Comparison of ENCODE assay signal across 25 cellular contexts in the genomic region with DNA sequence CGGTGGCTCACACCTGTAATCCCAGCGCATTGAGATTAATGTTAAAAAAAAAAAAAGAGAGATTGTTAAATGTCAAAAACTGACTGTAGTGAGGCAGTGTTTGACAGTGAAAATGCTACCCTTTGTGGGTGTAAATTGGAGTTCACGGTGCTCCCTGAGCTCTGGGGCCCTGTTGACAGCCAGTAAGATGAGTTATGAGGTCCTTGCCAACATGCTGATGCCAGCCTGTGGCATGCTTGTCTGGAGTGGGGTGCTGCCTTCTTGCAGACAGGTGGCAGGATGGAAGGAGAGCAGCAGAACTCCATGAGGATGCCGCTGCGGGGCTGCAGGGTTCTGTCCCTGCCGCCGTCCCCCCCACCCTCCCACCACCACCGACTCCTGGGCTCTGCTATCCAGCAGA. TPM values are rescaled to one million over a fixed set of nuclear protein-coding genes. Genes with fewer than 3 reads are reported as not detected.
DNase-seq lines count a peak whose midpoint lies in the region; ATAC-seq and TF ChIP-seq lines count a peak whose summit lies in the region.
"Had no signal": no experiment of that assay in that cellular context is flagged by ENCODE, and none has a peak within 500 bp of the region (broad histone marks: within the 10 kb centered on the region; RNA-seq: fewer than 3 reads in every experiment).

No MANE protein-coding gene starts in this region.

- peaks cover 5 to 31% of the 10 kb centered on the region in 2 donors for H3K36me3 Mint-ChIP-seq in activated T-cell treated with anti-CD3 and anti-CD28 coated beads, Interleukin-2, amount 50 U/mL, for 72 hours (ENCODE audit: insufficient read depth in 2 of 2)
- peaks cover 77% of the 10 kb centered on the region for H3K36me3 Mint-ChIP-seq in activated B cell treated with CpG ODN at 0.5 μM for 24 hours (ENCODE audit: low read depth)
- peaks cover 100% of the 10 kb centered on the region for H3K36me3 Mint-ChIP-seq in stimulated activated effector memory CD8-positive, alpha-beta T cell treated with anti-CD3 and anti-CD28 coated beads, Interleukin-12 subunit alpha, Interleukin-12 subunit beta, amount 100 ng/mL, for 72 hours

- H3K4me1 Mint-ChIP-seq in activated T-cell treated with anti-CD3 and anti-CD28 coated beads, Interleukin-2, amount 50 U/mL, for 72 hours (ENCODE audit: low read depth) = peaks cover 75% of the 10 kb centered on the region
- peaks cover 54% of the 10 kb centered on the region for H3K4me1 Mint-ChIP-seq in activated B cell treated with CpG ODN at 0.5 μM for 24 hours
- H3K4me1 Mint-ChIP-seq in stimulated activated effector memory CD8-positive, alpha-beta T cell treated with anti-CD3 and anti-CD28 coated beads, Interleukin-12 subunit alpha, Interleukin-12 subunit beta, amount 100 ng/mL, for 72 hours = peaks cover 51% of the 10 kb centered on the region

- H3K9me3 Mint-ChIP-seq in activated T-cell treated with anti-CD3 and anti-CD28 coated beads, Interleukin-2, amount 50 U/mL, for 72 hours = no peaks in the 10 kb centered on the region
- H3K9me3 Mint-ChIP-seq in activated B cell treated with CpG ODN at 0.5 μM for 24 hours = no peaks in the 10 kb centered on the region
- no peaks in the 10 kb centered on the region for H3K9me3 Mint-ChIP-seq in stimulated activated effector memory CD8-positive, alpha-beta T cell treated with anti-CD3 and anti-CD28 coated beads, Interleukin-12 subunit alpha, Interleukin-12 subunit beta, amount 100 ng/mL, for 72 hours
- H3K9me3 Mint-ChIP-seq: activated CD4-positive, alpha-beta T cell treated with anti-CD3 and anti-CD28 coated beads, Interleukin-2, amount 10 ng/mL, durations not matched to agents 24 days and 14 days; nephron progenitor cell had no signal

- ATAC-seq in activated T-cell treated with anti-CD3 and anti-CD28 coated beads, Interleukin-2, amount 50 U/mL, for 72 hours (replicated peaks in 1 of 2) = no peak
- ATAC-seq in activated B cell treated with CpG ODN at 0.5 μM for 24 hours (ENCODE audit: low read depth) (no peak), GM18907 (IDR thresholded peaks at IDR 0.05; ENCODE audit: unreplicated experiment) (no peak)
- no peak for ATAC-seq in stimulated activated effector memory CD8-positive, alpha-beta T cell treated with anti-CD3 and anti-CD28 coated beads, Interleukin-12 subunit alpha, Interleukin-12 subunit beta, amount 100 ng/mL, for 72 hours
- ATAC-seq: body of pancreas had no signal

- no peak for DNase-seq in activated T-cell treated with anti-CD3 and anti-CD28 coated beads, Interleukin-2, amount 50 U/mL, for 72 hours
- no peak for DNase-seq in activated T-cell treated with anti-CD3 and anti-CD28 coated beads, Interleukin-2, amount 50 U/mL, for 48 hours
- no peak for DNase-seq in activated B cell treated with CpG ODN at 0.5 μM for 24 hours
- peak in 33 of 42 donors; percentile 15 to 85 (median 56) for DNase-seq in head of caudate nucleus
- DNase-seq in stimulated activated effector memory CD8-positive, alpha-beta T cell treated with anti-CD3 and anti-CD28 coated beads, Interleukin-12 subunit alpha, Interleukin-12 subunit beta, amount 100 ng/mL, for 72 hours (ENCODE audit: low spot score in 2 of 2) = no peak
- DNase-seq in OCI-LY7 (ENCODE audit: low spot score) = no peak
- DNase-seq in GM13977 (ENCODE audit: low spot score) = no peak
- DNase-seq: activated CD4-positive, alpha-beta T cell treated with anti-CD3 and anti-CD28 coated beads, Interleukin-2, amount 10 ng/mL, durations not matched to agents 24 days and 14 days; body of pancreas; HCEC 1CT; islet precursor cell; midbrain; NCI-H1436; NCI-H2081 treated with DMSO at 0.1 percent for 48 hours; NCI-H345; NCI-H774; nephron progenitor cell; retina; RPMI8226; T-helper 2 cell had no signal

- no peaks in the 10 kb centered on the region for H3K9me2 ChIP-seq in OCI-LY7 (ENCODE audit: insufficient read depth, low read length)

- no peak overlapping the region for H3K4me3 Mint-ChIP-seq in activated T-cell treated with anti-CD3 and anti-CD28 coated beads, Interleukin-2, amount 50 U/mL, for 72 hours
- H3K4me3 Mint-ChIP-seq in activated B cell treated with CpG ODN at 0.5 μM for 24 hours = no peak overlapping the region
- no peak overlapping the region for H3K4me3 Mint-ChIP-seq in stimulated activated effector memory CD8-positive, alpha-beta T cell treated with anti-CD3 and anti-CD28 coated beads, Interleukin-12 subunit alpha, Interleukin-12 subunit beta, amount 100 ng/mL, for 72 hours
- H3K4me3 Mint-ChIP-seq: activated CD4-positive, alpha-beta T cell treated with anti-CD3 and anti-CD28 coated beads, Interleukin-2, amount 10 ng/mL, durations not matched to agents 24 days and 14 days; nephron progenitor cell had no signal

- H3K79me2 ChIP-seq in OCI-LY7 (ENCODE audit: insufficient read depth, low read depth, low read length) = peaks cover 69% of the 10 kb centered on the region

- H3K36me3 ChIP-seq in OCI-LY7 (ENCODE audit: insufficient read depth, low read length) = peaks cover 85% of the 10 kb centered on the region

- peak overlapping the region; percentile 58 for H3K27ac Mint-ChIP-seq in activated T-cell treated with anti-CD3 and anti-CD28 coated beads, Interleukin-2, amount 50 U/mL, for 72 hours
- peak overlapping the region; percentile 73 for H3K27ac Mint-ChIP-seq in activated B cell treated with CpG ODN at 0.5 μM for 24 hours
- peak overlapping the region; percentile 78 for H3K27ac Mint-ChIP-seq in stimulated activated effector memory CD8-positive, alpha-beta T cell treated with anti-CD3 and anti-CD28 coated beads, Interleukin-12 subunit alpha, Interleukin-12 subunit beta, amount 100 ng/mL, for 72 hours
- H3K27ac Mint-ChIP-seq: activated CD4-positive, alpha-beta T cell treated with anti-CD3 and anti-CD28 coated beads, Interleukin-2, amount 10 ng/mL, durations not matched to agents 24 days and 14 days had no signal

- no peaks in the 10 kb centered on the region for H3K9me3 ChIP-seq in OCI-LY7 (ENCODE audit: low read length)
- H3K9me3 ChIP-seq: body of pancreas, tibial nerve had no signal

- in situ Hi-C loops in GM13977 (cut with MboI; ENCODE audit: low pct_unique_long_range_greater_than_20kb, low sequenced_read_pairs, unreplicated experiment) = no loop called here

- no peaks in the 10 kb centered on the region for H3K27me3 Mint-ChIP-seq in activated T-cell treated with anti-CD3 and anti-CD28 coated beads, Interleukin-2, amount 50 U/mL, for 72 hours (ENCODE audit: low read depth)
- no peaks in the 10 kb centered on the region for H3K27me3 Mint-ChIP-seq in activated B cell treated with CpG ODN at 0.5 μM for 24 hours
- H3K27me3 Mint-ChIP-seq: activated CD4-positive, alpha-beta T cell treated with anti-CD3 and anti-CD28 coated beads, Interleukin-2, amount 10 ng/mL, durations not matched to agents 24 days and 14 days had no signal

- H3K4me1 ChIP-seq in OCI-LY7 (ENCODE audit: insufficient read depth, low read length, poor library complexity, severe bottlenecking) = peaks cover 40% of the 10 kb centered on the region

- intact Hi-C loops in activated B cell treated with CpG ODN at 0.5 μM for 24 hours (cut with micrococcal nuclease) (no loop called here), head of caudate nucleus (cut with DNase I) (no loop called here), OCI-LY7 (cut with micrococcal nuclease; ENCODE audit: unreplicated experiment) (no loop called here)

- no TSS peak for BruUV-seq in OCI-LY7 (replicated peaks; lab: Mats Ljungman, UMichigan)

- TF ChIP-seq CTCF in activated B cell treated with CpG ODN at 0.5 μM for 24 hours (IDR thresholded peaks at IDR 0.05) (no peak), OCI-LY7 (conservative IDR thresholded peaks at IDR 0.05; ENCODE audit: low read length) (no peak), GM13977 (IDR thresholded peaks at IDR 0.05; ENCODE audit: extremely low read depth, insufficient read depth, missing control alignments) (no peak)

- CTCF ChIA-PET in activated B cell treated with CpG ODN at 0.5 μM for 24 hours (lab: Charles Lee) = interaction anchor here (0.6 kb wide), 1 partner anchor 123 kb away, joined by 3 read pairs; no protein-coding TSS in a partner anchor
- CTCF ChIA-PET in OCI-LY7 (lab: Charles Lee; ENCODE audit: unreplicated experiment) = no interaction called here

- no peak overlapping the region for H3K27ac ChIP-seq in OCI-LY7 (ENCODE audit: low read depth, low read length, poor library complexity, severe bottlenecking)
- H3K27ac ChIP-seq: body of pancreas, epithelial cell of prostate, SK-N-MC, tibial nerve had no signal

- H3K4me3 ChIP-seq in OCI-LY7 (ENCODE audit: low read depth, low read length, poor library complexity, severe bottlenecking) = no peak overlapping the region
- H3K4me3 ChIP-seq: body of pancreas, SK-N-MC, tibial nerve had no signal

- POLR2A ChIA-PET in activated B cell treated with CpG ODN at 0.5 μM for 24 hours (lab: Charles Lee) (interaction anchor here (1.2 kb wide), 1 partner anchor 63 kb away, joined by 3 read pairs; the partner anchor contains the start of gene MARCHF2), OCI-LY7 (lab: Charles Lee) (no interaction called here)

- H4K20me1 ChIP-seq in OCI-LY7 (ENCODE audit: insufficient read depth, low read length) = 0 out of 2 replicates have a peak, but pooled peaks cover 5% of the 10 kb centered on the region

- no peak overlapping the region for H3K4me2 ChIP-seq in OCI-LY7 (ENCODE audit: low read length)

- H2AFZ ChIP-seq in OCI-LY7 (ENCODE audit: low read length) = no peak overlapping the region

RNA-seq across cellular contexts. Expression of gene PRAM1, which starts 25.9 kb away (rescaled TPM):
- total RNA-seq in activated T-cell treated with anti-CD3 and anti-CD28 coated beads, Interleukin-2, amount 50 U/mL, for 72 hours = 1 to 10 TPM; 1.3 to 1.9 TPM
- total RNA-seq in activated B cell treated with CpG ODN at 0.5 μM for 24 hours (0.29 and 0.49 TPM in 2 replicates), OCI-LY7 (2022) (3.1 TPM in 2 replicates)
- 0.08 and 0.28 TPM in 2 replicates for total RNA-seq in OCI-LY7 (2014; rRNA removed; shearing (Covaris generic))
- total RNA-seq: glomerular endothelial cell had no signal

RNA-seq across cellular contexts. Expression of gene HNRNPM, which starts 31.7 kb away (rescaled TPM):
- total RNA-seq in activated T-cell treated with anti-CD3 and anti-CD28 coated beads, Interleukin-2, amount 50 U/mL, for 72 hours = 100 to 1,000 TPM; 168 to 183 TPM
- total RNA-seq in activated B cell treated with CpG ODN at 0.5 μM for 24 hours (282 and 287 TPM in 2 replicates), OCI-LY7 (2022) (264 and 280 TPM in 2 replicates)
- 90.0 and 111 TPM in 2 replicates for total RNA-seq in OCI-LY7 (2014; rRNA removed; shearing (Covaris generic))

RNA-seq across cellular contexts. Expression of gene ZNF414, which starts 37.4 kb away (rescaled TPM):
- 10 to 100 TPM; 25.7 to 29.9 TPM for total RNA-seq in activated T-cell treated with anti-CD3 and anti-CD28 coated beads, Interleukin-2, amount 50 U/mL, for 72 hours
- 28.6 and 32.8 TPM in 2 replicates for total RNA-seq in activated B cell treated with CpG ODN at 0.5 μM for 24 hours
- 3.1 and 8.7 TPM in 2 replicates for total RNA-seq in OCI-LY7 (2014; rRNA removed; shearing (Covaris generic))
- 39.0 and 47.5 TPM in 2 replicates for total RNA-seq in OCI-LY7 (2022)

Comparison
In these comparisons a context has a peak if more than half of its experiments do, and no peak if none do; other contexts are left out.
1. DNase-seq: peak in head of caudate nucleus (33 of 42); none in activated T-cell treated with anti-CD3 and anti-CD28 coated beads, Interleukin-2, amount 50 U/mL, for 72 hours (0 of 2), activated T-cell treated with anti-CD3 and anti-CD28 coated beads, Interleukin-2, amount 50 U/mL, for 48 hours (0 of 2), activated B cell treated with CpG ODN at 0.5 μM for 24 hours (single experiment), stimulated activated effector memory CD8-positive, alpha-beta T cell treated with anti-CD3 and anti-CD28 coated beads, Interleukin-12 subunit alpha, Interleukin-12 subunit beta, amount 100 ng/mL, for 72 hours (0 of 2), OCI-LY7 (single experiment) and GM13977 (single experiment).
2. Peak in every context shown above with its lines, with median percentiles within 50 percentile points of each other: H3K27ac Mint-ChIP-seq.